In the genomic region with DNA sequence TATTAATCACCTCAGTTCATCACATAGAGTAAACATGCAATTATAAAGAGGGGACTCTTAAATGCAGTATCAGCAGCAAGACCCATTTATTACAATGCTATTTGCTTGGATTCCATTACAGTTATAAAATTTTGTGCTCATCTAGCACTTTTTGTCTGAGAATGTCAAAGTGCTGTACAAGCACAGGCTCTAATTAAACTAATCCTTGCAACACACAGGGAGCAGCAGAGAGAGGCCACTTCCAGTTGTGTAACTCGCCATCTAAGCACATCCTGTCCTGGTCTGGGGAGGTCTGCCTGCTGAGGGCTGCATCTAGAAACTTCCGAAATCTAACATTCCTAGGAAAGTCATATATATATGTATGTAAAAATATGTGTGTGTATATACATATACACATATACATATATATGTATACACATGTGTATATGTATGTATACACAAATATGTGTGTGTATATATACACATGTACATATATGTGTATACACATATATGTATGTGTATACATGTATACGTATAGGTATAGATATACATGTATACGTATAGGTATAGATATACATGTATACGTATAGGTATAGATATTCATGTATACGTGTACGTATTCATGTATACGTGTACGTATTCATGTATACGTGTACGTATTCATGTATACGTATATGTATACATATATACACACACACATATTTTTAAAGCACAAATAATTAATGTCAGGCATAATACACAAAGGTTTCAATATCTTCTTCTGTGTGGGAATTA, we compare ENCODE assay signal across 1 cellular context.
TF ChIP-seq lines count a peak whose summit lies in the region.

No MANE protein-coding gene starts in this region.

TF ChIP-seq in K562, 482 proteins besides CTCF, POLR2A, EP300 and RAD21 (continued from another document):
- TF ChIP-seq, protein P1, sequence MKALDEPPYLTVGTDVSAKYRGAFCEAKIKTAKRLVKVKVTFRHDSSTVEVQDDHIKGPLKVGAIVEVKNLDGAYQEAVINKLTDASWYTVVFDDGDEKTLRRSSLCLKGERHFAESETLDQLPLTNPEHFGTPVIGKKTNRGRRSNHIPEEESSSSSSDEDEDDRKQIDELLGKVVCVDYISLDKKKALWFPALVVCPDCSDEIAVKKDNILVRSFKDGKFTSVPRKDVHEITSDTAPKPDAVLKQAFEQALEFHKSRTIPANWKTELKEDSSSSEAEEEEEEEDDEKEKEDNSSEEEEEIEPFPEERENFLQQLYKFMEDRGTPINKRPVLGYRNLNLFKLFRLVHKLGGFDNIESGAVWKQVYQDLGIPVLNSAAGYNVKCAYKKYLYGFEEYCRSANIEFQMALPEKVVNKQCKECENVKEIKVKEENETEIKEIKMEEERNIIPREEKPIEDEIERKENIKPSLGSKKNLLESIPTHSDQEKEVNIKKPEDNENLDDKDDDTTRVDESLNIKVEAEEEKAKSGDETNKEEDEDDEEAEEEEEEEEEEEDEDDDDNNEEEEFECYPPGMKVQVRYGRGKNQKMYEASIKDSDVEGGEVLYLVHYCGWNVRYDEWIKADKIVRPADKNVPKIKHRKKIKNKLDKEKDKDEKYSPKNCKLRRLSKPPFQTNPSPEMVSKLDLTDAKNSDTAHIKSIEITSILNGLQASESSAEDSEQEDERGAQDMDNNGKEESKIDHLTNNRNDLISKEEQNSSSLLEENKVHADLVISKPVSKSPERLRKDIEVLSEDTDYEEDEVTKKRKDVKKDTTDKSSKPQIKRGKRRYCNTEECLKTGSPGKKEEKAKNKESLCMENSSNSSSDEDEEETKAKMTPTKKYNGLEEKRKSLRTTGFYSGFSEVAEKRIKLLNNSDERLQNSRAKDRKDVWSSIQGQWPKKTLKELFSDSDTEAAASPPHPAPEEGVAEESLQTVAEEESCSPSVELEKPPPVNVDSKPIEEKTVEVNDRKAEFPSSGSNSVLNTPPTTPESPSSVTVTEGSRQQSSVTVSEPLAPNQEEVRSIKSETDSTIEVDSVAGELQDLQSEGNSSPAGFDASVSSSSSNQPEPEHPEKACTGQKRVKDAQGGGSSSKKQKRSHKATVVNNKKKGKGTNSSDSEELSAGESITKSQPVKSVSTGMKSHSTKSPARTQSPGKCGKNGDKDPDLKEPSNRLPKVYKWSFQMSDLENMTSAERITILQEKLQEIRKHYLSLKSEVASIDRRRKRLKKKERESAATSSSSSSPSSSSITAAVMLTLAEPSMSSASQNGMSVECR (CRISPR knock-in tag; IDR thresholded peaks at IDR 0.05) = no peak
- no peak for TF ChIP-seq TCF7 (IDR thresholded peaks at IDR 0.05; ENCODE audit: borderline replicate concordance)
- no peak for TF ChIP-seq CEBPG (CRISPR knock-in tag; IDR thresholded peaks at IDR 0.05)
- 0 out of 4 replicates have a peak, but pooled peaks of 1 of the 2 experiments have one; percentile 11 for TF ChIP-seq CEBPG (tag; conservative IDR thresholded peaks at IDR 0.05 in 1 of 2, IDR thresholded peaks at IDR 0.05 in 1 of 2)
- 0 out of 2 replicates have a peak, but pooled peaks have one; percentile 47 for TF ChIP-seq GABPB2 (CRISPR knock-in tag; conservative IDR thresholded peaks at IDR 0.05)
- no peak for TF ChIP-seq SAFB2 (IDR thresholded peaks at IDR 0.05; ENCODE audit: borderline replicate concordance, low read depth, low read length, severe bottlenecking)
- TF ChIP-seq, protein P2, sequence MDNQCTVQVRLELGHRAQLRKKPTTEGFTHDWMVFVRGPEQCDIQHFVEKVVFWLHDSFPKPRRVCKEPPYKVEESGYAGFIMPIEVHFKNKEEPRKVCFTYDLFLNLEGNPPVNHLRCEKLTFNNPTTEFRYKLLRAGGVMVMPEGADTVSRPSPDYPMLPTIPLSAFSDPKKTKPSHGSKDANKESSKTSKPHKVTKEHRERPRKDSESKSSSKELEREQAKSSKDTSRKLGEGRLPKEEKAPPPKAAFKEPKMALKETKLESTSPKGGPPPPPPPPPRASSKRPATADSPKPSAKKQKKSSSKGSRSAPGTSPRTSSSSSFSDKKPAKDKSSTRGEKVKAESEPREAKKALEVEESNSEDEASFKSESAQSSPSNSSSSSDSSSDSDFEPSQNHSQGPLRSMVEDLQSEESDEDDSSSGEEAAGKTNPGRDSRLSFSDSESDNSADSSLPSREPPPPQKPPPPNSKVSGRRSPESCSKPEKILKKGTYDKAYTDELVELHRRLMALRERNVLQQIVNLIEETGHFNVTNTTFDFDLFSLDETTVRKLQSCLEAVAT (IDR thresholded peaks at IDR 0.05) = peak in 1 of 2 experiments; percentile 52; a peak in 1 of 4 replicates
- TF ChIP-seq C11orf30 (IDR thresholded peaks at IDR 0.05; ENCODE audit: low read depth) = peak; percentile 46; the same call in 1 of the 2 replicates
- TF ChIP-seq, protein P3, sequence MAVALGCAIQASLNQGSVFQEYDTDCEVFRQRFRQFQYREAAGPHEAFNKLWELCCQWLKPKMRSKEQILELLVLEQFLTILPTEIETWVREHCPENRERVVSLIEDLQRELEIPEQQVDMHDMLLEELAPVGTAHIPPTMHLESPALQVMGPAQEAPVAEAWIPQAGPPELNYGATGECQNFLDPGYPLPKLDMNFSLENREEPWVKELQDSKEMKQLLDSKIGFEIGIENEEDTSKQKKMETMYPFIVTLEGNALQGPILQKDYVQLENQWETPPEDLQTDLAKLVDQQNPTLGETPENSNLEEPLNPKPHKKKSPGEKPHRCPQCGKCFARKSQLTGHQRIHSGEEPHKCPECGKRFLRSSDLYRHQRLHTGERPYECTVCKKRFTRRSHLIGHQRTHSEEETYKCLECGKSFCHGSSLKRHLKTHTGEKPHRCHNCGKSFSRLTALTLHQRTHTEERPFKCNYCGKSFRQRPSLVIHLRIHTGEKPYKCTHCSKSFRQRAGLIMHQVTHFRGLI (CRISPR knock-in tag; IDR thresholded peaks at IDR 0.05) = 0 out of 2 replicates have a peak, but pooled peaks have one; percentile 62
- TF ChIP-seq KDM1A (IDR thresholded peaks at IDR 0.05) = peak in 1 of 2 experiments; percentile 92; a peak in 2 of 4 replicates
- TF ChIP-seq, protein P4, sequence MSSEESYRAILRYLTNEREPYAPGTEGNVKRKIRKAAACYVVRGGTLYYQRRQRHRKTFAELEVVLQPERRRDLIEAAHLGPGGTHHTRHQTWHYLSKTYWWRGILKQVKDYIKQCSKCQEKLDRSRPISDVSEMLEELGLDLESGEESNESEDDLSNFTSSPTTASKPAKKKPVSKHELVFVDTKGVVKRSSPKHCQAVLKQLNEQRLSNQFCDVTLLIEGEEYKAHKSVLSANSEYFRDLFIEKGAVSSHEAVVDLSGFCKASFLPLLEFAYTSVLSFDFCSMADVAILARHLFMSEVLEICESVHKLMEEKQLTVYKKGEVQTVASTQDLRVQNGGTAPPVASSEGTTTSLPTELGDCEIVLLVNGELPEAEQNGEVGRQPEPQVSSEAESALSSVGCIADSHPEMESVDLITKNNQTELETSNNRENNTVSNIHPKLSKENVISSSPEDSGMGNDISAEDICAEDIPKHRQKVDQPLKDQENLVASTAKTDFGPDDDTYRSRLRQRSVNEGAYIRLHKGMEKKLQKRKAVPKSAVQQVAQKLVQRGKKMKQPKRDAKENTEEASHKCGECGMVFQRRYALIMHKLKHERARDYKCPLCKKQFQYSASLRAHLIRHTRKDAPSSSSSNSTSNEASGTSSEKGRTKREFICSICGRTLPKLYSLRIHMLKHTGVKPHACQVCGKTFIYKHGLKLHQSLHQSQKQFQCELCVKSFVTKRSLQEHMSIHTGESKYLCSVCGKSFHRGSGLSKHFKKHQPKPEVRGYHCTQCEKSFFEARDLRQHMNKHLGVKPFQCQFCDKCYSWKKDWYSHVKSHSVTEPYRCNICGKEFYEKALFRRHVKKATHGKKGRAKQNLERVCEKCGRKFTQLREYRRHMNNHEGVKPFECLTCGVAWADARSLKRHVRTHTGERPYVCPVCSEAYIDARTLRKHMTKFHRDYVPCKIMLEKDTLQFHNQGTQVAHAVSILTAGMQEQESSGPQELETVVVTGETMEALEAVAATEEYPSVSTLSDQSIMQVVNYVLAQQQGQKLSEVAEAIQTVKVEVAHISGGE (CRISPR knock-in tag; IDR thresholded peaks at IDR 0.05) = peak in 1 of 3 experiments; percentile 67; a peak in 2 of 6 replicates
- TF ChIP-seq, protein P5, sequence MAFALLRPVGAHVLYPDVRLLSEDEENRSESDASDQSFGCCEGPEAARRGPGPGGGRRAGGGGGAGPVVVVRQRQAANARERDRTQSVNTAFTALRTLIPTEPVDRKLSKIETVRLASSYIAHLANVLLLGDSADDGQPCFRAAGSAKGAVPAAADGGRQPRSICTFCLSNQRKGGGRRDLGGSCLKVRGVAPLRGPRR (CRISPR knock-in tag; IDR thresholded peaks at IDR 0.05) = 0 out of 2 replicates have a peak, but pooled peaks have one; percentile 22
- TF ChIP-seq NFE2 (IDR thresholded peaks at IDR 0.05; ENCODE audit: low read depth) = no peak
- TF ChIP-seq, protein P6, sequence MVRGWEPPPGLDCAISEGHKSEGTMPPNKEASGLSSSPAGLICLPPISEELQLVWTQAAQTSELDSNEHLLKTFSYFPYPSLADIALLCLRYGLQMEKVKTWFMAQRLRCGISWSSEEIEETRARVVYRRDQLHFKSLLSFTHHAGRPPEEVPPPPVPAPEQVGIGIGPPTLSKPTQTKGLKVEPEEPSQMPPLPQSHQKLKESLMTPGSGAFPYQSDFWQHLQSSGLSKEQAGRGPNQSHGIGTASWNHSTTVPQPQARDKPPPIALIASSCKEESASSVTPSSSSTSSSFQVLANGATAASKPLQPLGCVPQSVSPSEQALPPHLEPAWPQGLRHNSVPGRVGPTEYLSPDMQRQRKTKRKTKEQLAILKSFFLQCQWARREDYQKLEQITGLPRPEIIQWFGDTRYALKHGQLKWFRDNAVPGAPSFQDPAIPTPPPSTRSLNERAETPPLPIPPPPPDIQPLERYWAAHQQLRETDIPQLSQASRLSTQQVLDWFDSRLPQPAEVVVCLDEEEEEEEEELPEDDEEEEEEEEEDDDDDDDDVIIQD (CRISPR knock-in tag; IDR thresholded peaks at IDR 0.05) = 0 out of 2 replicates have a peak, but pooled peaks have one; percentile 14
- peak; percentile 77 for TF ChIP-seq NFIX (CRISPR knock-in tag; IDR thresholded peaks at IDR 0.05; ENCODE audit: low read depth)
- peak; percentile 80; the same call in 1 of the 2 replicates for TF ChIP-seq ZNF408 (CRISPR knock-in tag; IDR thresholded peaks at IDR 0.05; ENCODE audit: low read depth)
- TF ChIP-seq ARID2 (IDR thresholded peaks at IDR 0.05) = peak; percentile 85; the same call in 1 of the 2 replicates
- TF ChIP-seq HDAC2 (IDR thresholded peaks at IDR 0.05) = no peak
- TF ChIP-seq ZNF76 (CRISPR knock-in tag; IDR thresholded peaks at IDR 0.05; ENCODE audit: borderline replicate concordance) = 0 out of 2 replicates have a peak, but pooled peaks have one; percentile 31
- 0 out of 2 replicates have a peak, but pooled peaks have one; percentile 22 for TF ChIP-seq NCOR1 (IDR thresholded peaks at IDR 0.05)
- TF ChIP-seq IFI16 (CRISPR knock-in tag; IDR thresholded peaks at IDR 0.05) = no peak
- TF ChIP-seq NR2F6 (CRISPR knock-in tag; IDR thresholded peaks at IDR 0.05) = peak; percentile 86; the same call in 1 of the 2 replicates
